ENCODE assay signal across 29 cellular contexts in genomic region chr6:17197607-17198006, GRCh38.
"Had no signal": no experiment of that assay in that cellular context is flagged by ENCODE, and none has a peak within 500 bp of the region (broad histone marks: within the 10 kb centered on the region; RNA-seq: fewer than 3 reads in every experiment).

No MANE protein-coding gene starts in this region.

- H3K27me3 ChIP-seq: hepatocyte, neutrophil, right atrium auricular region, tibial nerve, uterus had no signal

- H2AFZ ChIP-seq: hepatocyte, neural progenitor cell, parathyroid adenoma had no signal

- ATAC-seq: heart right ventricle; left cardiac atrium; left lobe of liver; lower lobe of right lung; natural killer cell; sciatic nerve; stimulated activated naive B cell treated with anti-CD40 and anti-IgM and Interleukin-4, amounts not matched to agents 10 μg/mL and 1 μg/mL and 100 μg/mL, for 72 hours; stimulated activated naive CD8-positive, alpha-beta T cell treated with anti-CD3 and anti-CD28 coated beads, Interleukin-15, Interleukin-2, amounts not matched to agents 100 U/mL and 50 U/mL, for 24 hours had no signal

- H3K9ac ChIP-seq: neural progenitor cell, parathyroid adenoma had no signal

- H3K9me3 ChIP-seq: lower lobe of right lung, neutrophil, right atrium auricular region, suprapubic skin, thoracic aorta, uterus had no signal

- H3K79me2 ChIP-seq: hepatocyte, parathyroid adenoma had no signal

- H3K4me3 ChIP-seq: heart right ventricle, hepatocyte, lower lobe of right lung, neural progenitor cell, right atrium auricular region, stomach, suprapubic skin, thoracic aorta, tibial nerve, uterus had no signal

- H3K4me1 ChIP-seq: lower lobe of right lung, neural progenitor cell, parathyroid adenoma, right atrium auricular region, stomach, suprapubic skin, tibial nerve, uterus had no signal

- DNase-seq: heart right ventricle; islet precursor cell; kidney glomerular epithelial cell; left cardiac atrium; lower lobe of right lung; mammary epithelial cell; mesenchymal stem cell; naive B cell; natural killer cell; nephron progenitor cell; occipital lobe; stimulated activated CD4-positive, alpha-beta T cell treated with anti-CD3 and anti-CD28 coated beads, Interleukin-12 subunit alpha, Interleukin-12 subunit beta, amount 100 ng/mL, for 4 hours; stimulated activated CD4-positive, alpha-beta T cell treated with anti-CD3 and anti-CD28 coated beads, Interleukin-15, amount 100 ng/mL, for 24 hours; stimulated activated CD4-positive, alpha-beta T cell treated with anti-CD3 and anti-CD28 coated beads, Interleukin-2, amount 100 ng/mL, for 24 hours; stimulated activated CD4-positive, alpha-beta T cell treated with anti-CD3 and anti-CD28 coated beads, Interleukin-4, amount 100 ng/mL, for 1 hour; stimulated activated naive B cell treated with anti-CD40 and anti-IgM and Interleukin-4, amounts not matched to agents 10 μg/mL and 1 μg/mL and 100 μg/mL, for 72 hours; stimulated activated naive CD8-positive, alpha-beta T cell treated with anti-CD3 and anti-CD28 coated beads, Interleukin-15, Interleukin-2, amounts not matched to agents 100 U/mL and 50 U/mL, for 24 hours; stomach; uterus had no signal

- H3K4me2 ChIP-seq: hepatocyte, neural progenitor cell had no signal

- H3K27ac ChIP-seq: heart right ventricle, hepatocyte, lower lobe of right lung, neural progenitor cell, neutrophil, parathyroid adenoma, right atrium auricular region, stomach, suprapubic skin, thoracic aorta, tibial nerve, uterus had no signal

- H3K36me3 ChIP-seq: heart right ventricle, lower lobe of right lung, neural progenitor cell, neutrophil, right atrium auricular region, stomach, suprapubic skin, thoracic aorta, tibial nerve, uterus had no signal
